Comparison of ENCODE assay signal across 14 cellular contexts in genomic region chr1:145906954-145907755, GRCh38. TPM values are rescaled to one million over a fixed set of nuclear protein-coding genes. Genes with fewer than 3 reads are reported as not detected.
A peak's percentile ranks its signal among the peaks of the same experiment; 100 is the strongest.
DNase-seq lines count a peak whose midpoint lies in the region; ATAC-seq, FAIRE-seq and TF ChIP-seq lines count a peak whose summit lies in the region.
"Had no signal": no experiment of that assay in that cellular context is flagged by ENCODE, and none has a peak within 500 bp of the region (broad histone marks: within the 10 kb centered on the region; RNA-seq: fewer than 3 reads in every experiment).

No MANE protein-coding gene starts in this region.

- H2AFZ ChIP-seq in endothelial cell of umbilical vein (ENCODE audit: low read depth, low read length), result peak overlapping the region; percentile 68

- peak; percentile 78 for FAIRE-seq in endothelial cell of umbilical vein (lab: Jason Lieb, UNC)
- FAIRE-seq: bronchial epithelial cell had no signal

- H3K9me3 Mint-ChIP-seq in stimulated activated effector memory CD8-positive, alpha-beta T cell treated with anti-CD3 and anti-CD28 coated beads, Interleukin-12 subunit alpha, Interleukin-12 subunit beta, amount 100 ng/mL, for 72 hours, result no peaks in the 10 kb centered on the region
- no peaks in the 10 kb centered on the region for H3K9me3 Mint-ChIP-seq in activated T-cell treated with anti-CD3 and anti-CD28 coated beads, Interleukin-2, amount 50 U/mL, for 24 hours
- H3K9me3 Mint-ChIP-seq: CD4-positive, CD25-positive, alpha-beta regulatory T cell had no signal

- TF ChIP-seq POLR2A in endothelial cell of umbilical vein (IDR thresholded peaks at IDR 0.05; ENCODE audit: low read depth, low read length) (no peak), gastrocnemius medialis (IDR thresholded peaks at IDR 0.05) (no peak)

- H3K9me3 ChIP-seq in endothelial cell of umbilical vein (replicated peaks; ENCODE audit: control insufficient read depth, insufficient read depth, low read length) (no peaks in the 10 kb centered on the region), gastrocnemius medialis (no peaks in the 10 kb centered on the region)

- peaks cover 25% of the 10 kb centered on the region for H3K4me1 ChIP-seq in endothelial cell of umbilical vein (ENCODE audit: control insufficient read depth, extremely low read depth, insufficient read depth, low read length)
- peaks cover 12 to 13% of the 10 kb centered on the region in 2 donors for H3K4me1 ChIP-seq in gastrocnemius medialis

- POLR2A ChIA-PET in RWPE1 (lab: Yijun Ruan, JAX; ENCODE audit: low non-redundant PET), result no interaction called here
- POLR2A ChIA-PET in endothelial cell of umbilical vein (lab: Charles Lee), result interaction anchor here (0.6 to 3.1 kb wide), 4 partner anchors 15 to 55 kb away, joined by 5 to 23 read pairs (median 8); partner anchors contain the start of gene PIAS3

- H3K4me2 ChIP-seq in endothelial cell of umbilical vein (ENCODE audit: insufficient read depth, low read length), result no peak overlapping the region

- DNase-seq in RWPE1 (ENCODE audit: low spot score) (no peak), endothelial cell of umbilical vein (ENCODE audit: low read depth, low spot score) (peak; percentile 59), gastrocnemius medialis (no peak), DMS153 treated with DMSO at 0.1 percent for 48 hours (lab: John Stamatoyannopoulos, UW; ENCODE audit: unreplicated experiment) (no peak)
- DNase-seq in stimulated activated effector memory CD8-positive, alpha-beta T cell treated with anti-CD3 and anti-CD28 coated beads, Interleukin-12 subunit alpha, Interleukin-12 subunit beta, amount 100 ng/mL, for 72 hours (ENCODE audit: low spot score in 2 of 2), result no peak
- DNase-seq in activated T-cell treated with anti-CD3 and anti-CD28 coated beads, Interleukin-2, amount 50 U/mL, for 24 hours, result no peak
- DNase-seq: activated naive CD4-positive, alpha-beta T cell treated with Interleukin-2 at 50 U/mL for 16 hours; CD4-positive, CD25-positive, alpha-beta regulatory T cell; NCI-H1105; NCI-H2227 treated with DMSO at 0.1 percent for 48 hours; nucleus accumbens had no signal

- intact Hi-C loops in endothelial cell of umbilical vein (cut with micrococcal nuclease), result loop anchor here (5.0 kb wide), 1 partner anchor 50 kb away; the partner anchor contains the start of gene LIX1L
- intact Hi-C loops in gastrocnemius medialis (cut with DNase I; ENCODE audit: low total_unique reads), result no loop called here

- CTCF ChIA-PET in RWPE1 (lab: Yijun Ruan, JAX) (interaction anchor here (1.5 to 4.0 kb wide), 2 partner anchors 15 to 62 kb away, joined by 6 to 27 read pairs; partner anchors contain the start of gene NUDT17), endothelial cell of umbilical vein (lab: Charles Lee) (interaction anchor here (0.6 to 7.7 kb wide), 10 partner anchors 11 to 132 kb away, joined by 3 to 280 read pairs (median 4); partner anchors contain the start of genes ANKRD35, NUDT17, PEX11B and RBM8A)

- no peaks in the 10 kb centered on the region for H3K9me1 ChIP-seq in endothelial cell of umbilical vein (replicated peaks; ENCODE audit: control insufficient read depth, extremely low read depth, insufficient read depth, low read length)

- H3K4me3 ChIP-seq in endothelial cell of umbilical vein (replicated peaks in 1 of 3; ENCODE audit: insufficient read depth in 1 of 3, low read depth in 1 of 3, low read length in 3 of 3), result no peak overlapping the region
- no peak overlapping the region for H3K4me3 ChIP-seq in gastrocnemius medialis
- H3K4me3 ChIP-seq: lung had no signal

- TF ChIP-seq CTCF in RWPE1 (conservative IDR thresholded peaks at IDR 0.05; ENCODE audit: low read depth) (no peak), endothelial cell of umbilical vein (IDR thresholded peaks at IDR 0.05; ENCODE audit: extremely low read depth in 1 of 2, insufficient read depth in 1 of 2, low read depth in 1 of 2, low read length in 2 of 2) (no peak), gastrocnemius medialis (IDR thresholded peaks at IDR 0.05 in 4 of 5, conservative IDR thresholded peaks at IDR 0.05 in 1 of 5) (no peak)

- H3K36me3 Mint-ChIP-seq in stimulated activated effector memory CD8-positive, alpha-beta T cell treated with anti-CD3 and anti-CD28 coated beads, Interleukin-12 subunit alpha, Interleukin-12 subunit beta, amount 100 ng/mL, for 72 hours, result peaks cover 25% of the 10 kb centered on the region
- peaks cover 24% of the 10 kb centered on the region for H3K36me3 Mint-ChIP-seq in activated T-cell treated with anti-CD3 and anti-CD28 coated beads, Interleukin-2, amount 50 U/mL, for 24 hours (ENCODE audit: low read depth)

- no peak overlapping the region for H3K27ac Mint-ChIP-seq in stimulated activated effector memory CD8-positive, alpha-beta T cell treated with anti-CD3 and anti-CD28 coated beads, Interleukin-12 subunit alpha, Interleukin-12 subunit beta, amount 100 ng/mL, for 72 hours
- no peak overlapping the region for H3K27ac Mint-ChIP-seq in activated T-cell treated with anti-CD3 and anti-CD28 coated beads, Interleukin-2, amount 50 U/mL, for 24 hours

- no peaks in the 10 kb centered on the region for H3K27me3 Mint-ChIP-seq in activated T-cell treated with anti-CD3 and anti-CD28 coated beads, Interleukin-2, amount 50 U/mL, for 24 hours
- H3K27me3 Mint-ChIP-seq: CD4-positive, CD25-positive, alpha-beta regulatory T cell had no signal

- in situ Hi-C loops in gastrocnemius medialis (cut with MboI; ENCODE audit: low sequenced_read_pairs in 4 of 4), result no loop called here

- peak in 1 of 2 donors; percentile 17 for ATAC-seq in gastrocnemius medialis
- no peak for ATAC-seq in stimulated activated effector memory CD8-positive, alpha-beta T cell treated with anti-CD3 and anti-CD28 coated beads, Interleukin-12 subunit alpha, Interleukin-12 subunit beta, amount 100 ng/mL, for 72 hours

- H3K79me2 ChIP-seq in endothelial cell of umbilical vein (ENCODE audit: control insufficient read depth, insufficient read depth, low read length), result peaks cover 7% of the 10 kb centered on the region

- H3K36me3 ChIP-seq in endothelial cell of umbilical vein (ENCODE audit: control insufficient read depth in 2 of 2, extremely low read depth in 1 of 2, insufficient read depth in 2 of 2, low read length in 2 of 2) (peaks cover 5 to 6% of the 10 kb centered on the region in 2 experiments), gastrocnemius medialis (peaks cover 0 to 26% of the 10 kb centered on the region in 2 donors)

- dilution Hi-C loops in endothelial cell of umbilical vein (cut with MboI; ENCODE audit: extremely low pct_ligation_motif_present, low sequenced_read_pairs), result no loop called here

- H3K4me3 Mint-ChIP-seq in stimulated activated effector memory CD8-positive, alpha-beta T cell treated with anti-CD3 and anti-CD28 coated beads, Interleukin-12 subunit alpha, Interleukin-12 subunit beta, amount 100 ng/mL, for 72 hours, result no peak overlapping the region
- no peak overlapping the region for H3K4me3 Mint-ChIP-seq in activated T-cell treated with anti-CD3 and anti-CD28 coated beads, Interleukin-2, amount 50 U/mL, for 24 hours
- H3K4me3 Mint-ChIP-seq: CD4-positive, CD25-positive, alpha-beta regulatory T cell had no signal

- H3K27ac ChIP-seq in RWPE1 (peak overlapping the region; percentile 51), endothelial cell of umbilical vein (ENCODE audit: insufficient read depth, low read depth, low read length) (peak overlapping the region; percentile 39), gastrocnemius medialis (peak overlapping the region; percentile 1 to 64 (median 56))
- H3K27ac ChIP-seq: VCaP had no signal

- H3K9ac ChIP-seq in endothelial cell of umbilical vein (replicated peaks; ENCODE audit: extremely low read depth, insufficient read depth, low read length), result no peak overlapping the region

- H3K4me1 Mint-ChIP-seq in stimulated activated effector memory CD8-positive, alpha-beta T cell treated with anti-CD3 and anti-CD28 coated beads, Interleukin-12 subunit alpha, Interleukin-12 subunit beta, amount 100 ng/mL, for 72 hours, result no peaks in the 10 kb centered on the region
- peaks cover 5% of the 10 kb centered on the region for H3K4me1 Mint-ChIP-seq in activated T-cell treated with anti-CD3 and anti-CD28 coated beads, Interleukin-2, amount 50 U/mL, for 24 hours (ENCODE audit: low read depth)

- no peaks in the 10 kb centered on the region for H4K20me1 ChIP-seq in endothelial cell of umbilical vein (replicated peaks; ENCODE audit: control insufficient read depth, extremely low read depth, insufficient read depth, low read length)

- BruUV-seq in endothelial cell of umbilical vein (replicated peaks; lab: Mats Ljungman, UMichigan), result no TSS peak

- H3K27me3 ChIP-seq in endothelial cell of umbilical vein (ENCODE audit: control insufficient read depth in 2 of 2, insufficient read depth in 2 of 2, low read length in 2 of 2) (no peaks in the 10 kb centered on the region), gastrocnemius medialis (no peaks in the 10 kb centered on the region)

RNA-seq across cellular contexts. Expression of gene ITGA10, which starts 2.7 kb away (rescaled TPM):
- 39.8 and 58.6 TPM in 2 replicates for total RNA-seq in endothelial cell of umbilical vein
- polyA plus RNA-seq in endothelial cell of umbilical vein, result 16.9 and 20.6 TPM in 2 replicates
- 7.7 and 12.9 TPM in 2 replicates for polyA plus RNA-seq in endothelial cell of umbilical vein (2011; cell fraction: cytosol; rRNA removed)
- 117 and 135 TPM in 2 replicates for polyA plus RNA-seq in endothelial cell of umbilical vein (2011; cell fraction: nucleus; rRNA removed)
- polyA plus RNA-seq in endothelial cell of umbilical vein (2012), result 10.1 and 11.1 TPM in 2 replicates
- 32.6 and 44.7 TPM in 2 replicates for polyA minus RNA-seq in endothelial cell of umbilical vein
- not detected for polyA minus RNA-seq in endothelial cell of umbilical vein (2011; cell fraction: cytosol; rRNA and poly(A)+ RNA removed)
- polyA minus RNA-seq in endothelial cell of umbilical vein (2011; cell fraction: nucleus; rRNA and poly(A)+ RNA removed), result 23.9 and 25.9 TPM in 2 replicates
- 10 to 100 TPM in 3 of 4 donors, 1 to 10 TPM in 1; 6.4 to 20.0 (median 14.7) TPM for total RNA-seq in gastrocnemius medialis

RNA-seq across cellular contexts. Expression of gene PEX11B, which starts 11.4 kb away (rescaled TPM):
- 29.0 and 30.5 TPM in 2 replicates for total RNA-seq in endothelial cell of umbilical vein
- 39.7 and 42.5 TPM in 2 replicates for polyA plus RNA-seq in endothelial cell of umbilical vein
- polyA plus RNA-seq in endothelial cell of umbilical vein (2011; cell fraction: cytosol; rRNA removed), result 32.6 and 33.1 TPM in 2 replicates
- 27.8 and 28.7 TPM in 2 replicates for polyA plus RNA-seq in endothelial cell of umbilical vein (2011; cell fraction: nucleus; rRNA removed)
- polyA plus RNA-seq in endothelial cell of umbilical vein (2012), result 29.5 and 36.6 TPM in 2 replicates
- 48.9 and 62.3 TPM in 2 replicates for polyA minus RNA-seq in endothelial cell of umbilical vein
- polyA minus RNA-seq in endothelial cell of umbilical vein (2011; cell fraction: cytosol; rRNA and poly(A)+ RNA removed), result 11.0 TPM
- polyA minus RNA-seq in endothelial cell of umbilical vein (2011; cell fraction: nucleus; rRNA and poly(A)+ RNA removed), result 12.6 and 18.4 TPM in 2 replicates
- 10 to 100 TPM; 23.2 to 46.0 (median 31.7) TPM for total RNA-seq in gastrocnemius medialis

RNA-seq across cellular contexts. Expression of gene RBM8A, which starts 20.1 kb away (rescaled TPM):
- total RNA-seq in endothelial cell of umbilical vein (194 and 200 TPM in 2 replicates), gastrocnemius medialis (100 to 1,000 TPM; 199 to 589 (median 381) TPM)
- polyA plus RNA-seq in endothelial cell of umbilical vein, result 101 and 192 TPM in 2 replicates
- polyA plus RNA-seq in endothelial cell of umbilical vein (2011; cell fraction: cytosol; rRNA removed), result 216 and 336 TPM in 2 replicates
- 97.5 and 169 TPM in 2 replicates for polyA plus RNA-seq in endothelial cell of umbilical vein (2011; cell fraction: nucleus; rRNA removed)
- polyA plus RNA-seq in endothelial cell of umbilical vein (2012), result 204 and 291 TPM in 2 replicates
- polyA minus RNA-seq in endothelial cell of umbilical vein, result 54.6 and 71.6 TPM in 2 replicates
- 52.4 TPM for polyA minus RNA-seq in endothelial cell of umbilical vein (2011; cell fraction: cytosol; rRNA and poly(A)+ RNA removed)
- 25.6 and 33.6 TPM in 2 replicates for polyA minus RNA-seq in endothelial cell of umbilical vein (2011; cell fraction: nucleus; rRNA and poly(A)+ RNA removed)

RNA-seq across cellular contexts. Expression of gene ANKRD35, which starts 21.5 kb away (rescaled TPM):
- total RNA-seq in endothelial cell of umbilical vein (0.14 and 0.20 TPM in 2 replicates), gastrocnemius medialis (10 to 100 TPM in 2 of 4 donors, 1 to 10 TPM in 2; 8.0 to 19.5 (median 10.7) TPM)
- polyA plus RNA-seq in endothelial cell of umbilical vein, result 0.10 and 0.15 TPM in 2 replicates
- 0.13 TPM in 2 replicates for polyA plus RNA-seq in endothelial cell of umbilical vein (2011; cell fraction: cytosol; rRNA removed)
- 0.21 and 0.45 TPM in 2 replicates for polyA plus RNA-seq in endothelial cell of umbilical vein (2011; cell fraction: nucleus; rRNA removed)
- polyA plus RNA-seq in endothelial cell of umbilical vein (2012), result 0.20 and 0.35 TPM in 2 replicates
- polyA minus RNA-seq in endothelial cell of umbilical vein, result 0.19 TPM in 1 of 2 replicates, not detected in the other
- not detected for polyA minus RNA-seq in endothelial cell of umbilical vein (2011; cell fraction: cytosol; rRNA and poly(A)+ RNA removed)
- polyA minus RNA-seq in endothelial cell of umbilical vein (2011; cell fraction: nucleus; rRNA and poly(A)+ RNA removed), result 0.10 TPM in 1 of 2 replicates, not detected in the other

RNA-seq across cellular contexts. Expression of gene PIAS3, which starts 48.3 kb away (rescaled TPM):
- total RNA-seq in endothelial cell of umbilical vein (50.1 and 53.3 TPM in 2 replicates), gastrocnemius medialis (10 to 100 TPM; 26.2 to 40.0 (median 35.7) TPM)
- 69.9 and 71.8 TPM in 2 replicates for polyA plus RNA-seq in endothelial cell of umbilical vein
- 37.9 and 42.4 TPM in 2 replicates for polyA plus RNA-seq in endothelial cell of umbilical vein (2011; cell fraction: cytosol; rRNA removed)
- polyA plus RNA-seq in endothelial cell of umbilical vein (2011; cell fraction: nucleus; rRNA removed), result 129 and 162 TPM in 2 replicates
- polyA plus RNA-seq in endothelial cell of umbilical vein (2012), result 45.0 and 49.8 TPM in 2 replicates
- polyA minus RNA-seq in endothelial cell of umbilical vein, result 42.6 and 44.0 TPM in 2 replicates
- polyA minus RNA-seq in endothelial cell of umbilical vein (2011; cell fraction: cytosol; rRNA and poly(A)+ RNA removed), result 8.5 TPM
- 36.0 and 38.8 TPM in 2 replicates for polyA minus RNA-seq in endothelial cell of umbilical vein (2011; cell fraction: nucleus; rRNA and poly(A)+ RNA removed)
